In the genomic region with DNA sequence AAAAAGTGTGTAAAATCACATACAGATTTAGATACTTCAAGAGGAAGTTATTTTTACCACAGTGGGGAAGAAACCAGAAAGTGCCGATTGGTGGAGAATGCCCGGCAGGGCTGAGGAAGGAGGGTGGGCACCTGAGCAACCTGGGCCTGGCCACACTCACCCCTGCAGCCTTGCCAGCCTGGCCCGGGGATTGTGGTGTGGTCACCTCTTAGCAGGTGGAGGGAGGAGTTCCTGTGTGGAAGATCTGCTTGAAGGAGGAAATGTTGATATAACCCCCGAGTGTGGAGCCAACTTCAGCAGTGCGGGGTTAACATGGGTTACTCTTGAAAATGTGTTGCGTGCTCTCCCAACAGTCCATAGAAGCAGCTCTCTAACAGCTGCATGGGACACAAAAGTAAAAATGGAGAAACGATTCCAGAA, we compare ENCODE assay signal across 8 cellular contexts. TPM values are rescaled to one million over a fixed set of nuclear protein-coding genes. Genes with fewer than 3 reads are reported as not detected.
A peak's percentile ranks its signal among the peaks of the same experiment; 100 is the strongest.
DNase-seq lines count a peak whose midpoint lies in the region; ATAC-seq and TF ChIP-seq lines count a peak whose summit lies in the region.

No MANE protein-coding gene starts in this region.

- H3K27ac ChIP-seq in GM23248 (peak overlapping the region; percentile 97), esophagus muscularis mucosa (replicated peaks in 1 of 4) (peak overlapping the region; percentile 60 to 77 (median 70)), psoas muscle (no peak overlapping the region), gastrocnemius medialis (no peak overlapping the region)

- 14 to 17% methylated on average over 7 of the region's 7 CpGs for WGBS in GM23248 (ENCODE audit: low coverage in 1 of 2, low lambda C conversion rate in 2 of 2, missing lambda C conversion rate in 2 of 2), 2 experiments
- WGBS in esophagus muscularis mucosa = 17% methylated on average over 7 of the region's 7 CpGs
- 21 to 31% (median 23%) methylated on average over 7 of the region's 7 CpGs for whole genome bisulfite sequencing in psoas muscle, 3 donors

- H3K36me3 Mint-ChIP-seq in T-helper 17 cell (ENCODE audit: low read depth) = no peaks in the 10 kb centered on the region

- TF ChIP-seq POLR2A in esophagus muscularis mucosa (IDR thresholded peaks at IDR 0.05; ENCODE audit: low read depth) (no peak), gastrocnemius medialis (IDR thresholded peaks at IDR 0.05) (no peak)

- H4K20me1 ChIP-seq in GM23248 (ENCODE audit: insufficient read depth) = no peaks in the 10 kb centered on the region

- H3K9me3 ChIP-seq in GM23248 (ENCODE audit: low read depth) = no peaks in the 10 kb centered on the region
- H3K9me3 ChIP-seq in T-helper 17 cell (ENCODE audit: control insufficient read depth, low read length, poor library complexity, severe bottlenecking) = no peaks in the 10 kb centered on the region
- H3K9me3 ChIP-seq in esophagus muscularis mucosa = no peaks in the 10 kb centered on the region
- no peaks in the 10 kb centered on the region for H3K9me3 ChIP-seq in psoas muscle
- peaks cover 0 to 4% (median 0%) of the 10 kb centered on the region in 3 donors for H3K9me3 ChIP-seq in gastrocnemius medialis

- TF ChIP-seq EP300 in esophagus muscularis mucosa (IDR thresholded peaks at IDR 0.05) = no peak

- H2AFZ ChIP-seq in GM23248 = peak overlapping the region; percentile 70

- peaks cover 34% of the 10 kb centered on the region for H3F3A ChIP-seq in GM23248 (ENCODE audit: insufficient read depth)

- no peaks in the 10 kb centered on the region for H3K9me2 ChIP-seq in GM23248 (ENCODE audit: insufficient read depth)

- in situ Hi-C loops in GM23248 (cut with MboI) = no loop called here
- in situ Hi-C loops in gastrocnemius medialis (cut with MboI; ENCODE audit: low sequenced_read_pairs in 4 of 4) = no loop called here

- ATAC-seq in T-helper 17 cell = peak; percentile 49
- peak in 3 of 4 donors; percentile 13 to 35 (median 28) for ATAC-seq in psoas muscle
- no peak for ATAC-seq in GM21528 (IDR thresholded peaks at IDR 0.05; ENCODE audit: low FRiP score, unreplicated experiment)
- no peak for ATAC-seq in gastrocnemius medialis

- H3K4me1 ChIP-seq in GM23248 (ENCODE audit: insufficient read depth) (peaks cover 43% of the 10 kb centered on the region), esophagus muscularis mucosa (peaks cover 24 to 50% (median 41%) of the 10 kb centered on the region in 4 donors), psoas muscle (no peaks in the 10 kb centered on the region), gastrocnemius medialis (peaks cover 0 to 5% of the 10 kb centered on the region in 2 donors)

- peak overlapping the region; percentile 87 for H3K4me3 Mint-ChIP-seq in T-helper 17 cell

- peaks cover 70% of the 10 kb centered on the region for H3K4me1 Mint-ChIP-seq in T-helper 17 cell

- H3K27ac Mint-ChIP-seq in T-helper 17 cell = peak overlapping the region; percentile 99

- no peaks in the 10 kb centered on the region for H3K27me3 Mint-ChIP-seq in T-helper 17 cell

- peak overlapping the region; percentile 69 for H3K4me3 ChIP-seq in GM23248
- H3K4me3 ChIP-seq in esophagus muscularis mucosa = peak overlapping the region; percentile 26 to 51 (median 42)
- H3K4me3 ChIP-seq in psoas muscle = peak overlapping the region; percentile 13
- no peak overlapping the region for H3K4me3 ChIP-seq in gastrocnemius medialis

- H3K36me3 ChIP-seq in GM23248 (ENCODE audit: low read depth) = no peaks in the 10 kb centered on the region
- no peaks in the 10 kb centered on the region for H3K36me3 ChIP-seq in esophagus muscularis mucosa
- no peaks in the 10 kb centered on the region for H3K36me3 ChIP-seq in psoas muscle (ENCODE audit: insufficient read depth in 1 of 2, low read depth in 1 of 2)
- no peaks in the 10 kb centered on the region for H3K36me3 ChIP-seq in gastrocnemius medialis

- peak overlapping the region; percentile 92 for H3K9ac ChIP-seq in GM23248

- intact Hi-C loops in esophagus muscularis mucosa (cut with DNase I) (loop anchor here (5.0 kb wide), 1 partner anchor 191 kb away; no protein-coding TSS in a partner anchor), psoas muscle (cut with DNase I) (no loop called here), gastrocnemius medialis (cut with DNase I; ENCODE audit: low total_unique reads) (no loop called here)

- H3K79me2 ChIP-seq in GM23248 (ENCODE audit: insufficient read depth) = peaks cover 75% of the 10 kb centered on the region

- TF ChIP-seq CTCF in esophagus muscularis mucosa (IDR thresholded peaks at IDR 0.05) (no peak), psoas muscle (IDR thresholded peaks at IDR 0.05) (no peak), gastrocnemius medialis (IDR thresholded peaks at IDR 0.05 in 4 of 5, conservative IDR thresholded peaks at IDR 0.05 in 1 of 5) (no peak)

- DNase-seq in GM23248 (no peak), T-helper 17 cell (peak in 2 of 3 donors; percentile 39), esophagus muscularis mucosa (ENCODE audit: extremely low spot score) (no peak), psoas muscle (peak; percentile 19 to 52), gastrocnemius medialis (no peak), GM19238 (ENCODE audit: insufficient read length, low spot score) (no peak)
- DNase-seq in stimulated activated CD4-positive, alpha-beta T cell treated with anti-CD3 and anti-CD28 coated beads, Interleukin-4, amount 100 ng/mL, for 1 hour = no peak

- H3K27me3 ChIP-seq in GM23248 (replicated peaks; ENCODE audit: insufficient read depth) (no peaks in the 10 kb centered on the region), esophagus muscularis mucosa (no peaks in the 10 kb centered on the region), psoas muscle (ENCODE audit: insufficient read depth in 3 of 3, low read length in 2 of 3) (no peaks in the 10 kb centered on the region), gastrocnemius medialis (no peaks in the 10 kb centered on the region)

- H3K4me2 ChIP-seq in GM23248 (ENCODE audit: unreplicated experiment) = peak overlapping the region; percentile 91

RNA-seq across cellular contexts. Expression of a gene that starts 14.7 kb away (rescaled TPM):
- 23.1 and 23.3 TPM in 2 replicates for total RNA-seq in GM23248 (2014; rRNA removed; shearing (Covaris generic))
- polyA plus RNA-seq in GM23248 (2016; fragmentation: Nextera tagmentation; extraction: Ambion mirVana) = 10.1 and 11.2 TPM in 2 replicates
- total RNA-seq in T-helper 17 cell = 1 to 10 TPM; 3.8 to 7.3 TPM
- total RNA-seq in esophagus muscularis mucosa = 10 to 100 TPM; 29.1 to 46.3 (median 32.4) TPM
- total RNA-seq in psoas muscle = 1 to 10 TPM; 1.2 to 2.3 (median 2.0) TPM
- polyA plus RNA-seq in psoas muscle = 1 to 10 TPM in 2 of 3 donors, under 1 TPM in 1; 0.79 to 2.6 (median 1.3) TPM
- 1 to 10 TPM; 2.3 to 8.4 (median 2.8) TPM for total RNA-seq in gastrocnemius medialis

Comparison
In these comparisons a context has a peak if more than half of its experiments do, and no peak if none do; other contexts are left out.
1. DNase-seq: peak in T-helper 17 cell (2 of 3) and psoas muscle (2 of 2); none in GM23248 (single experiment), esophagus muscularis mucosa (single experiment), gastrocnemius medialis (0 of 2), GM19238 (single experiment) and stimulated activated CD4-positive, alpha-beta T cell treated with anti-CD3 and anti-CD28 coated beads, Interleukin-4, amount 100 ng/mL, for 1 hour (single experiment).
2. H3K27ac ChIP-seq: peak in GM23248 (single experiment) and esophagus muscularis mucosa (4 of 4); none in psoas muscle (single experiment) and gastrocnemius medialis (0 of 4).
3. H3K4me3 ChIP-seq: peak in GM23248 (single experiment), esophagus muscularis mucosa (4 of 4) and psoas muscle (single experiment); none in gastrocnemius medialis (0 of 4).
4. ATAC-seq: peak in T-helper 17 cell (single experiment) and psoas muscle (3 of 4); none in GM21528 (single experiment) and gastrocnemius medialis (0 of 2).